Comparison of ENCODE assay signal across 27 cellular contexts in the genomic region with DNA sequence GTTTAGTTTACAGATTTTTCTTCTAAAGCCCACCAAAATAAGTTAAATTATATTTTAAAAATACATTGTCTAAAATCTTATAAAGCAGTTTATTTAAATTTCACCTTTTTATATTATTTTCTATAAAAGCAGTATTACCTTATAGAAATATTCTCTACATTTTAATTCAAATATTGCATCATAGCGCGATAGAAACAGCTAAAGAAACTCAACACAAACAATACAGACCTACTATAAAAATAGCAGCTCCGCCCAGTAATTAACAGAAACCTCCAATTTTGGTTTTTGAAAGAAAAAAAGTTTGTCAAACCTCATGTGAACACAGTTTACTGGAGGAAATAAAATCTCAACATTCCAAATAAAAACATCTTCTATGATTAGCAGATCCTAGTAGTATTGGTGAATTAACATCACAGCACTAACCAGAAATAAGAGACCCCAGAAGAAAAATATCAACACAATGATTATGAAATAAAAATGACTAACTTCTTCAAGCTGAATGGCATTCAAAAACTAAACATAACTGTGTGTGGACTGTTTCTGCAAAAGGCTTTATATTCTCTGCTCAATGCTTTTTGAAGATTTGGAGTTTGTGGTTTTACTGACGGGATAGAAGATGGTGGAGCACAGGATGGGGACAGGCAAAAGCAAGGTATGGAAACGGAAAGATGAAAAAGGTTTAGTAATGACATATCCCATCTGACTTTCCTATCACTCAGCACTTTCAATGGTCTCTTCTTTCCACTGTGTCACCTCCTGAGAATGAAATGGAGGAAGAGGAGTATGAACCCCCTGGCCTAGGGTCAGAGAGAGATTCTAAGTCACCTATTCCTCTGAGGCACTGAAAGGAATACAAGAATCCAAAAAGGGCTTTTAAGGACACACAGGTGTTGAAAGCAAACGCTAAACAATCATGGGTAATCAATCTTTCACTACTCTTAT. TPM values are rescaled to one million over a fixed set of nuclear protein-coding genes. Genes with fewer than 3 reads are reported as not detected.
DNase-seq lines count a peak whose midpoint lies in the region; TF ChIP-seq lines count a peak whose summit lies in the region.
"Had no signal": no experiment of that assay in that cellular context is flagged by ENCODE, and none has a peak within 500 bp of the region (broad histone marks: within the 10 kb centered on the region; RNA-seq: fewer than 3 reads in every experiment).

No MANE protein-coding gene starts in this region.

- H3K4me1 ChIP-seq in KMS-11 (ENCODE audit: low read depth, poor library complexity, severe bottlenecking) = peaks cover 21% of the 10 kb centered on the region
- H3K4me1 ChIP-seq in osteoblast (ENCODE audit: insufficient read depth, low read length) = peaks cover 36% of the 10 kb centered on the region
- H3K4me1 ChIP-seq: neural progenitor cell had no signal

- no peak overlapping the region for H3K9ac ChIP-seq in KMS-11
- H3K9ac ChIP-seq: neural progenitor cell had no signal

- peak overlapping the region; percentile 70 for H3K27ac Mint-ChIP-seq in chondrocyte (ENCODE audit: unreplicated experiment)
- H3K27ac Mint-ChIP-seq: activated CD8-positive, alpha-beta memory T cell treated with anti-CD3 and anti-CD28 coated beads, Interleukin-2, amount 10 ng/mL, durations not matched to agents 7 days and 5 days; activated naive CD8-positive, alpha-beta T cell; activated T-helper 1 cell treated with anti-CD3 and anti-CD28 coated beads, Interleukin-12 subunit alpha, Interleukin-12 subunit beta, Interleukin-2, Interleukin-4 antibody, amounts not matched to agents 30 ng/mL and 10 ng/mL and 1 ng/mL, durations not matched to agents 14 hours and 24 hours and 36 hours; CD8-positive, alpha-beta T cell; neural progenitor cell; stimulated activated naive B cell treated with anti-CD40 and anti-IgM and Interleukin-4, amounts not matched to agents 10 μg/mL and 1 μg/mL and 100 μg/mL, for 72 hours; T-cell had no signal

- peaks cover 59% of the 10 kb centered on the region for H3K4me1 Mint-ChIP-seq in chondrocyte (ENCODE audit: low read depth)
- H3K4me1 Mint-ChIP-seq: neural progenitor cell had no signal

- no peaks in the 10 kb centered on the region for H3K9me3 Mint-ChIP-seq in chondrocyte (ENCODE audit: low read depth)
- H3K9me3 Mint-ChIP-seq: activated T-helper 1 cell treated with anti-CD3 and anti-CD28 coated beads, Interleukin-12 subunit alpha, Interleukin-12 subunit beta, Interleukin-2, Interleukin-4 antibody, amounts not matched to agents 30 ng/mL and 10 ng/mL and 1 ng/mL, durations not matched to agents 14 hours and 24 hours and 36 hours; CD8-positive, alpha-beta T cell; endodermal cell had no signal

- H3K27me3 Mint-ChIP-seq in chondrocyte (ENCODE audit: low read depth) = no peaks in the 10 kb centered on the region
- H3K27me3 Mint-ChIP-seq: activated CD8-positive, alpha-beta memory T cell treated with anti-CD3 and anti-CD28 coated beads, Interleukin-2, amount 10 ng/mL, durations not matched to agents 7 days and 5 days; activated naive CD8-positive, alpha-beta T cell; progenitor cell of endocrine pancreas; stimulated activated naive B cell treated with anti-CD40 and anti-IgM and Interleukin-4, amounts not matched to agents 10 μg/mL and 1 μg/mL and 100 μg/mL, for 72 hours; T-cell had no signal

- H3K79me2 ChIP-seq in KMS-11 (ENCODE audit: insufficient read depth, low read depth) = peaks cover 50% of the 10 kb centered on the region
- peaks cover 91% of the 10 kb centered on the region for H3K79me2 ChIP-seq in osteoblast (ENCODE audit: insufficient read depth, low read length)

- H3K4me3 Mint-ChIP-seq in chondrocyte (ENCODE audit: unreplicated experiment) = peak overlapping the region; percentile 0
- H3K4me3 Mint-ChIP-seq: activated CD8-positive, alpha-beta memory T cell treated with anti-CD3 and anti-CD28 coated beads, Interleukin-2, amount 10 ng/mL, durations not matched to agents 7 days and 5 days; activated naive CD8-positive, alpha-beta T cell; activated T-helper 1 cell treated with anti-CD3 and anti-CD28 coated beads, Interleukin-12 subunit alpha, Interleukin-12 subunit beta, Interleukin-2, Interleukin-4 antibody, amounts not matched to agents 30 ng/mL and 10 ng/mL and 1 ng/mL, durations not matched to agents 14 hours and 24 hours and 36 hours; CD8-positive, alpha-beta T cell; endodermal cell; neural progenitor cell; stimulated activated naive B cell treated with anti-CD40 and anti-IgM and Interleukin-4, amounts not matched to agents 10 μg/mL and 1 μg/mL and 100 μg/mL, for 72 hours; T-cell had no signal

- H3K36me3 Mint-ChIP-seq in chondrocyte (ENCODE audit: low read depth) = no peaks in the 10 kb centered on the region
- H3K36me3 Mint-ChIP-seq: CD8-positive, alpha-beta T cell; T-cell had no signal

- H3K4me2 ChIP-seq in KMS-11 = peak overlapping the region; percentile 5; the same call in 1 of the 2 replicates
- H3K4me2 ChIP-seq in osteoblast (ENCODE audit: insufficient read depth, low read length) = peak overlapping the region; percentile 74
- H3K4me2 ChIP-seq: neural progenitor cell had no signal

- H3K36me3 ChIP-seq in KMS-11 (ENCODE audit: insufficient read depth) (no peaks in the 10 kb centered on the region), osteoblast (ENCODE audit: insufficient read depth, low read length) (no peaks in the 10 kb centered on the region)
- H3K36me3 ChIP-seq: neural progenitor cell, thoracic aorta had no signal

- H3K4me3 ChIP-seq in KMS-11 (IDR thresholded peaks at IDR 0.05; ENCODE audit: insufficient read depth, low read depth, low read length) = no peak overlapping the region
- peak overlapping the region; percentile 41 for H3K4me3 ChIP-seq in osteoblast (ENCODE audit: insufficient read depth, low read length)
- H3K4me3 ChIP-seq: neural progenitor cell, skin epidermis had no signal

- TF ChIP-seq CTCF in KMS-11 (conservative IDR thresholded peaks at IDR 0.05; ENCODE audit: low read depth, low read length) = no peak
- no peak for TF ChIP-seq CTCF in chondrocyte (IDR thresholded peaks at IDR 0.05)
- no peak for TF ChIP-seq CTCF in osteoblast (IDR thresholded peaks at IDR 0.05; ENCODE audit: extremely low read depth, low read depth, low read length)

- H4K20me1 ChIP-seq in KMS-11 (ENCODE audit: insufficient read depth) (no peaks in the 10 kb centered on the region), osteoblast (ENCODE audit: insufficient read depth, low read length) (no peaks in the 10 kb centered on the region)

- DNase-seq in EH (ENCODE audit: low read depth) (peak; percentile 58), chondrocyte (ENCODE audit: low spot score) (no peak), osteoblast (ENCODE audit: insufficient read length, low spot score, missing footprints) (no peak), GM19240 (ENCODE audit: insufficient read length, low spot score) (no peak), NCI-H1105 treated with DMSO at 0.1 percent for 48 hours (lab: John Stamatoyannopoulos, UW) (no peak), NCI-H1694 treated with DMSO at 0.1 percent for 48 hours (lab: John Stamatoyannopoulos, UW) (no peak)
- no peak for DNase-seq in NK-92 treated with Interleukin-12 subunit alpha and Interleukin-12 subunit beta, amount 100 ng/mL, for 24 hours (lab: John Stamatoyannopoulos, UW)
- DNase-seq: activated CD4-positive, alpha-beta T cell treated with anti-CD3 and anti-CD28 coated beads for 48 hours; activated CD8-positive, alpha-beta memory T cell treated with anti-CD3 and anti-CD28 coated beads, Interleukin-2, amount 10 ng/mL, durations not matched to agents 7 days and 5 days; CD8-positive, alpha-beta T cell; endodermal cell; GF-D8; hypothalamus; NCI-H1105; NCI-H2081; NCI-H446 treated with DMSO at 0.1 percent for 48 hours; SIG-M5; stimulated activated CD4-positive, alpha-beta T cell treated with anti-CD3 and anti-CD28 coated beads, Interleukin-2, amount 100 ng/mL, for 48 hours; stimulated activated naive B cell treated with anti-CD40 and anti-IgM and Interleukin-4, amounts not matched to agents 10 μg/mL and 1 μg/mL and 100 μg/mL, for 72 hours; T-cell had no signal

- no peaks in the 10 kb centered on the region for H3K9me3 ChIP-seq in osteoblast (ENCODE audit: low read depth, low read length)
- H3K9me3 ChIP-seq: thoracic aorta had no signal

- H2AFZ ChIP-seq in KMS-11 (ENCODE audit: low read depth) (no peak overlapping the region), osteoblast (ENCODE audit: low read length) (no peak overlapping the region)
- H2AFZ ChIP-seq: neural progenitor cell had no signal

- H3K27me3 ChIP-seq in KMS-11 (ENCODE audit: insufficient read depth, low read depth) (no peaks in the 10 kb centered on the region), osteoblast (ENCODE audit: insufficient read depth, low read length) (no peaks in the 10 kb centered on the region)
- H3K27me3 ChIP-seq: neural progenitor cell had no signal

- H3K27ac ChIP-seq in KMS-11 (no peak overlapping the region), osteoblast (ENCODE audit: low read depth, low read length) (peak overlapping the region; percentile 62)
- H3K27ac ChIP-seq: neural progenitor cell, skin epidermis had no signal

RNA-seq across cellular contexts. Expression of gene MAP4K3, which starts 17.5 kb away (rescaled TPM):
- 30.9 to 42.9 TPM (median 35.3 TPM) in 3 replicates for total RNA-seq in chondrocyte
- total RNA-seq in osteoblast = 49.8 and 51.8 TPM in 2 replicates
